ENCODE assay signal across 2 cellular contexts in the genomic region with DNA sequence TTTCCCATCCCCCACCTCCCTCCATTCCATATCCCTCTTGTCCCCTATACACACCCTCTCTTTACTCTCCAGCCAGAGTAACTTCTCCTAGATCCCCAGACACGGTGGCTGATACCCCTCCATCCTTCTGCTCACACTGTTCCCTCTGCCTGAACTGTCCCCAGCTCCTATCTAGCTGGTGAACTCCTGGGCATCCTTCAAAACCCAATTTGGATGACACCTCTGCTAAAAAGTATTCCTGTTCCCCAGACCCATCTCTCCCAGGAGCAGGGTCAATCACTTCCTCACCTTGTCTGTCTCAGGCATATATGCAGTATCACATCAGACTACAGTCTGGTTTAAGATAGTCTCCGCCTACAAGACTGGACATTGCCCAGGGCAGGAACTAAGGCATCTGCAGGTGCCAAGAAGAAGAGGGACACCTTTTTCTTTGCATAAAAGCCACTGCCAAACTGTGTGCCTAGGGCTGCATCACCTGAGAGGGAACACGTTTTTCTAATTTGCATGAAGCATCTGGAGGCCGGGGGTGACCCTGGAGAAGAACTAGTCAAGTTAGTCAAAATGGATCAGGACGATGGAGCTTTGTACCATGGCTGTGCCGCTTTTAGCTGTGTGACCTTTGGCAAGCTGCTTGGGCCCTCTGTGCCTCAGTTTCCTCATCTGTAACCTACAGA.
TF ChIP-seq lines count a peak whose summit lies in the region.

No MANE protein-coding gene starts in this region.

TF ChIP-seq in GM12891, 5 proteins besides CTCF, POLR2A, EP300 and RAD21:
- no peak for TF ChIP-seq POLR2AphosphoS5 (IDR thresholded peaks at IDR 0.05; ENCODE audit: low read depth, low read length)
- TF ChIP-seq SPI1 (IDR thresholded peaks at IDR 0.05; ENCODE audit: low read depth, low read length) = no peak
- TF ChIP-seq PAX5 (IDR thresholded peaks at IDR 0.05; ENCODE audit: insufficient read depth, low read length, severe bottlenecking) = no peak
- no peak for TF ChIP-seq TAF1 (IDR thresholded peaks at IDR 0.05; ENCODE audit: low read depth, low read length)
- TF ChIP-seq POU2F2 (IDR thresholded peaks at IDR 0.05; ENCODE audit: low read depth, low read length) = no peak

TF ChIP-seq in GM12878, 131 proteins besides CTCF, POLR2A, EP300 and RAD21:
- no peak for TF ChIP-seq ZNF207 (IDR thresholded peaks at IDR 0.05; ENCODE audit: borderline replicate concordance)
- TF ChIP-seq SMC3 (IDR thresholded peaks at IDR 0.05; ENCODE audit: borderline replicate concordance, low read length) = no peak
